12 cellular contexts compared by ENCODE assay signal in genomic region chr1:183032122-183032921, GRCh38. TPM values are rescaled to one million over a fixed set of nuclear protein-coding genes. Genes with fewer than 3 reads are reported as not detected.
DNase-seq lines count a peak whose midpoint lies in the region; ATAC-seq and TF ChIP-seq lines count a peak whose summit lies in the region.
"Had no signal": no experiment of that assay in that cellular context is flagged by ENCODE, and none has a peak within 500 bp of the region (broad histone marks: within the 10 kb centered on the region; RNA-seq: fewer than 3 reads in every experiment).

No MANE protein-coding gene starts in this region.

- no peak overlapping the region for H3K9ac ChIP-seq in HUES48 (ENCODE audit: low read depth, low read length)

- TF ChIP-seq POLR2A in uterus (IDR thresholded peaks at IDR 0.05) = no peak

- peak overlapping the region; percentile 26 for H3K4me3 Mint-ChIP-seq in osteocyte (ENCODE audit: unreplicated experiment)

- H3K27ac ChIP-seq in HUES48 (ENCODE audit: low read depth, low read length) = peak overlapping the region; percentile 63
- H3K27ac ChIP-seq in ascending aorta = peak overlapping the region; percentile 25 to 36
- no peak overlapping the region for H3K27ac ChIP-seq in uterus

- DNase-seq in EH (ENCODE audit: low read depth) = peak; percentile 64
- no peak for DNase-seq in ascending aorta (ENCODE audit: low spot score in 2 of 2)
- DNase-seq in osteocyte (ENCODE audit: extremely low spot score, unreplicated experiment) = no peak
- DNase-seq in uterus = no peak
- DNase-seq in dedifferentiated amniotic fluid mesenchymal stem cell (ENCODE audit: extremely low spot score) = no peak
- no peak for DNase-seq in hippocampal formation (lab: John Stamatoyannopoulos, UW)
- DNase-seq: anterior cingulate cortex; Kasumi-1; stimulated activated CD4-positive, alpha-beta T cell treated with anti-CD3 and anti-CD28 coated beads, Interleukin-2, amount 100 ng/mL, for 48 hours had no signal

- no peaks in the 10 kb centered on the region for H3K9me3 ChIP-seq in HUES48 (ENCODE audit: control insufficient read depth, insufficient read depth, low read length)
- no peaks in the 10 kb centered on the region for H3K9me3 ChIP-seq in ascending aorta
- no peaks in the 10 kb centered on the region for H3K9me3 ChIP-seq in uterus
- H3K9me3 ChIP-seq: thoracic aorta had no signal

- H3K36me3 ChIP-seq in HUES48 (ENCODE audit: control insufficient read depth, insufficient read depth, low read length) (no peaks in the 10 kb centered on the region; the same call in 1 of the 2 replicates), ascending aorta (peaks cover 0 to 8% of the 10 kb centered on the region in 2 donors), uterus (no peaks in the 10 kb centered on the region)
- H3K36me3 ChIP-seq: thoracic aorta had no signal

- peak overlapping the region; percentile 70 for H3K27ac Mint-ChIP-seq in osteocyte (ENCODE audit: unreplicated experiment)

- TF ChIP-seq CTCF in ascending aorta (IDR thresholded peaks at IDR 0.05) (no peak), osteocyte (IDR thresholded peaks at IDR 0.05) (no peak), uterus (IDR thresholded peaks at IDR 0.05) (no peak)

- H3K4me1 Mint-ChIP-seq in osteocyte (ENCODE audit: unreplicated experiment) = peaks cover 78% of the 10 kb centered on the region

- intact Hi-C loops in ascending aorta (cut with DNase I) (no loop called here), uterus (cut with DNase I; ENCODE audit: low total_unique reads) (no loop called here)

- H3K27me3 Mint-ChIP-seq in osteocyte (ENCODE audit: unreplicated experiment) = no peaks in the 10 kb centered on the region

- H3K9me3 Mint-ChIP-seq in osteocyte (ENCODE audit: unreplicated experiment) = no peaks in the 10 kb centered on the region

- H3K27me3 ChIP-seq in HUES48 (ENCODE audit: control insufficient read depth, insufficient read depth, low read length) = no peaks in the 10 kb centered on the region
- no peaks in the 10 kb centered on the region for H3K27me3 ChIP-seq in ascending aorta
- no peaks in the 10 kb centered on the region for H3K27me3 ChIP-seq in uterus

- peaks cover 16% of the 10 kb centered on the region for H3K36me3 Mint-ChIP-seq in osteocyte (ENCODE audit: unreplicated experiment)

- H3K4me3 ChIP-seq in HUES48 (ENCODE audit: low read depth, low read length) (no peak overlapping the region), ascending aorta (no peak overlapping the region), uterus (no peak overlapping the region)
- H3K4me3 ChIP-seq: thoracic aorta had no signal

- ATAC-seq in GM21619 (IDR thresholded peaks at IDR 0.05; ENCODE audit: unreplicated experiment) = no peak

- H3K4me1 ChIP-seq in HUES48 (ENCODE audit: control insufficient read depth, insufficient read depth, low read length) (peaks cover 41% of the 10 kb centered on the region), ascending aorta (peaks cover 0 to 31% of the 10 kb centered on the region in 2 donors), uterus (no peaks in the 10 kb centered on the region)

RNA-seq across cellular contexts. Expression of gene LAMC1, which starts 9.1 kb away (rescaled TPM):
- 166 TPM for total RNA-seq in ascending aorta
- 369 and 384 TPM in 2 replicates for total RNA-seq in osteocyte
- total RNA-seq in uterus = 100 to 1,000 TPM; 130 to 315 (median 214) TPM

Comparison
In these comparisons a context has a peak if more than half of its experiments do, and no peak if none do; other contexts are left out.
1. H3K27ac ChIP-seq: peak in HUES48 (single experiment) and ascending aorta (2 of 2); none in uterus (0 of 2).